ENCODE assay signal across 10 cellular contexts in the genomic region with DNA sequence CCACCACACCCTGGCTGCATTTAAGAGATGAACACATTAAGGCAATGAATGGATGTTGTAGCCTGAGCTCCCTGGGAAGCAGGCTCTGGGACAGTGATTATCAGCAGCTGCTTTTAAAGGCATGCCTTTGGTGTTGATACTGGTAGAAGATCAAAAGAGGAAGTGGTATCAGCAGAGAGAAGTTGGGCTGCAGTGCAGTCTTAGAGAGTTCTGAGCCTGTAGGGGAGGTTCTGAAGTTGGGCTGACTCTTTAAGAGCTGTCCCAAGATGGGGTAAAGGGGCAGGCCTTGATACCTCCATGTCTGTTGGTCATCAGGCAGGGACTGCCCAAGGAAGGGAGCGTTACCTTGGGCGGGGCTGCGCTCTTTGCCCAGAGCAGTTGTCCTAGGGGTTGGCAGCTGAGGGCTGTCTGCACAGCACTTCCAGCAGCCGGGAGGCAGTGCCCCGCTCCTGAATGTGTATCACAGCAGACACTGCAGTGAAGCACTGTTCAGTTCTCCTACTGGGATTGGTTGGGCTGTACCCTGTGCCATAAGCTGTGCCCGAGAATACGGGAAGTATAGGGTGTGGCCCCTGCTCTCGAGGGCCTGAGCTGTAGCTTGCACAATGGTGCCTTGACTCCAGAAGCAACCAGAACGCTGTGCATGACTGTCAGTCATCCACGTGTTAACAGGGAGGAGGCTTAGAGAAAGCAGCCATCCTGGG.
DNase-seq lines count a peak whose midpoint lies in the region; ATAC-seq lines count a peak whose summit lies in the region.
"Had no signal": no experiment of that assay in that cellular context is flagged by ENCODE, and none has a peak within 500 bp of the region (broad histone marks: within the 10 kb centered on the region; RNA-seq: fewer than 3 reads in every experiment).

No MANE protein-coding gene starts in this region.

- H3K36me3 ChIP-seq in H7 (replicated peaks; ENCODE audit: control insufficient read depth, insufficient read depth, low read length), result no peaks in the 10 kb centered on the region; the same call in 1 of the 2 replicates

- ATAC-seq in GM21619 (IDR thresholded peaks at IDR 0.05; ENCODE audit: unreplicated experiment) (peak; percentile 65), left lobe of liver (peak; percentile 43)

- DNase-seq in AG20443 (ENCODE audit: low spot score) (peak; percentile 67), OCI-M2 (lab: John Stamatoyannopoulos, UW; ENCODE audit: unreplicated experiment) (peak; percentile 25), left lobe of liver (ENCODE audit: low spot score) (no peak), COR-L47 (lab: John Stamatoyannopoulos, UW) (no peak), H7 (no peak)
- no peak for DNase-seq in stimulated activated CD8-positive, alpha-beta memory T cell treated with anti-CD3 and anti-CD28 coated beads, Interleukin-4, amount 100 ng/mL, for 48 hours
- no peak for DNase-seq in activated naive CD4-positive, alpha-beta T cell treated with anti-CD3 and anti-CD28 coated beads, Interleukin-2, amount 50 U/mL, for 16 hours
- DNase-seq: activated T-cell treated with anti-CD3 and anti-CD28 coated beads, Interleukin-2, amount 50 U/mL, for 1 hour; NCI-H526 treated with DMSO at 0.1 percent for 48 hours had no signal

- no peak overlapping the region for H3K4me3 ChIP-seq in H7 (ENCODE audit: insufficient read depth, low read depth, low read length)

- no peaks in the 10 kb centered on the region for H3K27me3 ChIP-seq in H7 (ENCODE audit: control insufficient read depth, insufficient read depth, low read length)

Comparison
In these comparisons a context has a peak if more than half of its experiments do, and no peak if none do; other contexts are left out.
1. DNase-seq: peak in AG20443 (single experiment) and OCI-M2 (single experiment); none in left lobe of liver (single experiment), COR-L47 (single experiment), H7 (single experiment), stimulated activated CD8-positive, alpha-beta memory T cell treated with anti-CD3 and anti-CD28 coated beads, Interleukin-4, amount 100 ng/mL, for 48 hours (single experiment) and activated naive CD4-positive, alpha-beta T cell treated with anti-CD3 and anti-CD28 coated beads, Interleukin-2, amount 50 U/mL, for 16 hours (single experiment).